In genomic region chr11:61967924-61968757, GRCh38 we compare ENCODE assay signal across 8 cellular contexts. TPM values are rescaled to one million over a fixed set of nuclear protein-coding genes. Genes with fewer than 3 reads are reported as not detected.
A peak's percentile ranks its signal among the peaks of the same experiment; 100 is the strongest.
DNase-seq lines count a peak whose midpoint lies in the region; ATAC-seq, FAIRE-seq and TF ChIP-seq lines count a peak whose summit lies in the region.

No MANE protein-coding gene starts in this region.

- 6 to 7% methylated on average over 50 to 53 of the region's 53 CpGs for WGBS in pancreas, 2 donors

- DNase-seq in NCI-H2196 (lab: John Stamatoyannopoulos, UW; ENCODE audit: unreplicated experiment) (peak; percentile 53), NCI-H2196 treated with DMSO at 0.1 percent for 48 hours (lab: John Stamatoyannopoulos, UW; ENCODE audit: unreplicated experiment) (no peak), NOMO-1 treated with dmso at 0.1 percent for 144 hours (lab: John Stamatoyannopoulos, UW; ENCODE audit: unreplicated experiment) (peak; percentile 25), head of caudate nucleus (peak; percentile 38 to 89 (median 77)), pancreas (peak in 5 of 6 donors; percentile 55 to 83 (median 65)), GM19240 (ENCODE audit: insufficient read length, low spot score) (no peak)
- peak; percentile 47 for DNase-seq in activated naive CD4-positive, alpha-beta T cell treated with anti-CD3 and anti-CD28 coated beads for 36 hours

- no peak for TF ChIP-seq CTCF in pancreas (IDR thresholded peaks at IDR 0.05)

- ATAC-seq in HG03097 (IDR thresholded peaks at IDR 0.05; ENCODE audit: low FRiP score, unreplicated experiment), result peak; percentile 33
- ATAC-seq in pancreas, result peak in 1 of 4 donors; percentile 0

- H3K27ac ChIP-seq in pancreas, result peak overlapping the region; percentile 97 to 99 (median 98)

- no peaks in the 10 kb centered on the region for H3K27me3 Mint-ChIP-seq in activated naive CD4-positive, alpha-beta T cell treated with anti-CD3 and anti-CD28 coated beads for 36 hours (ENCODE audit: low read depth)

- intact Hi-C loops in activated naive CD4-positive, alpha-beta T cell treated with anti-CD3 and anti-CD28 coated beads for 36 hours (cut with micrococcal nuclease), result loop anchor here (2.0 to 5.0 kb wide), 3 partner anchors 137 to 589 kb away; partner anchors contain the start of genes FEN1 and TMEM258
- intact Hi-C loops in head of caudate nucleus (cut with DNase I) (no loop called here), pancreas (cut with DNase I) (no loop called here)

- peaks cover 44% of the 10 kb centered on the region for H3K36me3 Mint-ChIP-seq in activated naive CD4-positive, alpha-beta T cell treated with anti-CD3 and anti-CD28 coated beads for 36 hours (ENCODE audit: low read depth)

- H3K27me3 ChIP-seq in pancreas, result no peaks in the 10 kb centered on the region

- peak overlapping the region; percentile 93 for H3K27ac Mint-ChIP-seq in activated naive CD4-positive, alpha-beta T cell treated with anti-CD3 and anti-CD28 coated beads for 36 hours

- no peak for FAIRE-seq in pancreas (lab: Jason Lieb, UNC)

- CTCF ChIA-PET in activated naive CD4-positive, alpha-beta T cell treated with anti-CD3 and anti-CD28 coated beads for 36 hours (lab: Charles Lee), result interaction anchor here (0.8 to 2.1 kb wide), 8 partner anchors 21 to 140 kb away, joined by 3 to 15 read pairs (median 4); no protein-coding TSS in a partner anchor

- no peaks in the 10 kb centered on the region for H3K9me3 ChIP-seq in pancreas

- H3K4me1 ChIP-seq in pancreas, result peaks cover 35 to 60% (median 49%) of the 10 kb centered on the region in 3 donors

- peaks cover 72% of the 10 kb centered on the region for H3K4me1 Mint-ChIP-seq in activated naive CD4-positive, alpha-beta T cell treated with anti-CD3 and anti-CD28 coated beads for 36 hours (ENCODE audit: low read depth)

- H3K4me3 Mint-ChIP-seq in activated naive CD4-positive, alpha-beta T cell treated with anti-CD3 and anti-CD28 coated beads for 36 hours, result peak overlapping the region; percentile 93

- no peaks in the 10 kb centered on the region for H3K9me3 Mint-ChIP-seq in activated naive CD4-positive, alpha-beta T cell treated with anti-CD3 and anti-CD28 coated beads for 36 hours

- H3K36me3 ChIP-seq in pancreas, result peaks cover 0 to 23% (median 10%) of the 10 kb centered on the region in 3 donors

- H3K4me3 ChIP-seq in pancreas, result peak overlapping the region; percentile 63 to 91 (median 73)

RNA-seq across cellular contexts. Expression of gene FTH1, which starts 0.7 kb away (rescaled TPM):
- total RNA-seq in activated naive CD4-positive, alpha-beta T cell treated with anti-CD3 and anti-CD28 coated beads for 36 hours, result 1,000 to 10,000 TPM; 1,302 to 1,352 TPM
- 1,000 to 10,000 TPM; 1,217 to 1,772 (median 1,396) TPM for total RNA-seq in pancreas
- polyA plus RNA-seq in pancreas, result 1,000 to 10,000 TPM; 1,114 to 1,632 TPM

RNA-seq across cellular contexts. Expression of gene BEST1, which starts 18.0 kb away (rescaled TPM):
- under 1 TPM; 0.45 to 0.49 TPM for total RNA-seq in activated naive CD4-positive, alpha-beta T cell treated with anti-CD3 and anti-CD28 coated beads for 36 hours
- total RNA-seq in pancreas, result 1 to 10 TPM in 3 of 6 donors, under 1 TPM in 3; 0.43 to 2.4 (median 0.98) TPM
- polyA plus RNA-seq in pancreas, result 1 to 10 TPM; 1.2 to 1.7 TPM

RNA-seq across cellular contexts. Expression of gene RAB3IL1, which starts 50.8 kb away (rescaled TPM):
- total RNA-seq in activated naive CD4-positive, alpha-beta T cell treated with anti-CD3 and anti-CD28 coated beads for 36 hours, result under 1 TPM; 0.52 to 0.74 TPM
- total RNA-seq in pancreas, result 1 to 10 TPM; 1.9 to 5.6 (median 2.6) TPM
- 1 to 10 TPM; 3.4 to 4.2 TPM for polyA plus RNA-seq in pancreas

Comparison
In these comparisons a context has a peak if more than half of its experiments do, and no peak if none do; other contexts are left out.
1. DNase-seq: peak in NCI-H2196 (single experiment), NOMO-1 treated with dmso at 0.1 percent for 144 hours (single experiment), activated naive CD4-positive, alpha-beta T cell treated with anti-CD3 and anti-CD28 coated beads for 36 hours (single experiment), head of caudate nucleus (42 of 42) and pancreas (5 of 6); none in NCI-H2196 treated with DMSO at 0.1 percent for 48 hours (single experiment) and GM19240 (single experiment).